23 cellular contexts compared by ENCODE assay signal in the genomic region with DNA sequence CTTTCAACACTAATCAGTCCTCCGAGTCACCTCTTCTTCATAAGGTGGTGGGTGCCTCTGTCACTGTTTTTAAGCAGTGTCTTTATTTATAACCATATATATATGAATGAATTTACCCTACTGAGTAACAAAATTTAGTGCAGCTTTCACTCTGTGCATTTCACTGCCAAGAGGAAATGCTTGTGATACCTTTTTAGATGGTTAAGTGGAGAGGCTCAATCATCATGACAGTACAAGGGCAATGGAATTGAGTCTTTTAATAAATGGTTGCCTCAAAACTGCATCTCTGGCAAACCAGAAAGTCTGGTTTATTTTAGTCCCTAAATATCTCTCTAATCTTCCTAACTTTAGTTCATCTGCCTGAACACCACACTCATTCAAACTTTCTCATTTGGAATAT.
"Had no signal": no experiment of that assay in that cellular context is flagged by ENCODE, and none has a peak within 500 bp of the region (broad histone marks: within the 10 kb centered on the region; RNA-seq: fewer than 3 reads in every experiment).

No MANE protein-coding gene starts in this region.

- DNase-seq: dermis blood vessel endothelial cell; dorsolateral prefrontal cortex; effector CD4-positive, alpha-beta T cell; effector memory CD4-positive, alpha-beta T cell; foreskin keratinocyte; heart left ventricle; hypothalamus; immature natural killer cell; islet precursor cell; kidney; kidney glomerular epithelial cell; left colon; left ventricle myocardium inferior; mammary epithelial cell; mesendoderm; midbrain; naive thymus-derived CD4-positive, alpha-beta T cell had no signal

- H3K4me3 ChIP-seq: coronary artery, dorsolateral prefrontal cortex, esophagus muscularis mucosa, gastroesophageal sphincter, heart left ventricle, hepatocyte, left ventricle myocardium inferior, lung had no signal

- H3K9me3 ChIP-seq: esophagus muscularis mucosa, gastroesophageal sphincter, heart left ventricle, left ventricle myocardium inferior had no signal

- H3K27me3 ChIP-seq: dorsolateral prefrontal cortex, esophagus muscularis mucosa, foreskin keratinocyte, gastroesophageal sphincter, heart left ventricle, hepatocyte had no signal

- H3K27ac ChIP-seq: coronary artery, dorsolateral prefrontal cortex, esophagus muscularis mucosa, foreskin keratinocyte, gastroesophageal sphincter, heart left ventricle, hepatocyte, left ventricle myocardium inferior had no signal

- ATAC-seq: foreskin keratinocyte; gastroesophageal sphincter; heart left ventricle; left colon; left lobe of liver; naive thymus-derived CD4-positive, alpha-beta T cell had no signal

- H3K4me1 ChIP-seq: esophagus muscularis mucosa, foreskin keratinocyte, gastroesophageal sphincter, heart left ventricle had no signal

- H3K36me3 ChIP-seq: esophagus muscularis mucosa, gastroesophageal sphincter, heart left ventricle, left ventricle myocardium inferior had no signal
